13 cellular contexts compared by ENCODE assay signal in genomic region chr20:5947276-5947675, GRCh38. TPM values are rescaled to one million over a fixed set of nuclear protein-coding genes. Genes with fewer than 3 reads are reported as not detected.
DNase-seq lines count a peak whose midpoint lies in the region; ATAC-seq and TF ChIP-seq lines count a peak whose summit lies in the region.
"Had no signal": no experiment of that assay in that cellular context is flagged by ENCODE, and none has a peak within 500 bp of the region (broad histone marks: within the 10 kb centered on the region; RNA-seq: fewer than 3 reads in every experiment).

No MANE protein-coding gene starts in this region.

- H3K9ac ChIP-seq in PC-3 (ENCODE audit: low read length), result peak overlapping the region; percentile 60

- intact Hi-C loops in PC-3 (cut with micrococcal nuclease), result no loop called here

- no peaks in the 10 kb centered on the region for H3K9me2 ChIP-seq in PC-3 (replicated peaks; ENCODE audit: low read length)

- POLR2A ChIA-PET in PC-3 (lab: Charles Lee; ENCODE audit: unreplicated experiment), result no interaction called here

- ATAC-seq in PC-3 (no peak; the same call in 1 of the 2 replicates), HG03521 (IDR thresholded peaks at IDR 0.05; ENCODE audit: unreplicated experiment) (no peak)
- ATAC-seq in effector memory CD8-positive, alpha-beta T cell (replicated peaks), result no peak

- H3K4me1 ChIP-seq in PC-3 (ENCODE audit: insufficient read depth, low read length), result peaks cover 51% of the 10 kb centered on the region

- no peaks in the 10 kb centered on the region for H3K27me3 ChIP-seq in PC-3 (ENCODE audit: low read length)
- H3K27me3 ChIP-seq: ascending aorta, SJSA1, uterus had no signal

- peaks cover 53% of the 10 kb centered on the region for H3K4me1 Mint-ChIP-seq in activated T-cell treated with anti-CD3 and anti-CD28 coated beads, Interleukin-2, amount 50 U/mL, for 24 hours (ENCODE audit: low read depth)
- H3K4me1 Mint-ChIP-seq in effector memory CD8-positive, alpha-beta T cell (ENCODE audit: low read depth in 2 of 2), result peaks cover 30 to 35% of the 10 kb centered on the region in 2 donors

- no TSS peak for BruUV-seq in PC-3 (replicated peaks; lab: Mats Ljungman, UMichigan)

- no peaks in the 10 kb centered on the region for H3K9me3 ChIP-seq in PC-3 (ENCODE audit: low read length)
- H3K9me3 ChIP-seq: ascending aorta, SJSA1, uterus had no signal

- no peaks in the 10 kb centered on the region for H3K27me3 Mint-ChIP-seq in activated T-cell treated with anti-CD3 and anti-CD28 coated beads, Interleukin-2, amount 50 U/mL, for 24 hours
- no peaks in the 10 kb centered on the region for H3K27me3 Mint-ChIP-seq in effector memory CD8-positive, alpha-beta T cell
- H3K27me3 Mint-ChIP-seq: progenitor cell of endocrine pancreas had no signal

- peaks cover 50% of the 10 kb centered on the region for H3K36me3 ChIP-seq in PC-3 (ENCODE audit: low read depth, low read length)
- H3K36me3 ChIP-seq: uterus had no signal

- DNase-seq in activated T-cell treated with anti-CD3 and anti-CD28 coated beads, Interleukin-2, amount 50 U/mL, for 24 hours, result peak; percentile 40
- no peak for DNase-seq in activated T-cell treated with anti-CD3 and anti-CD28 coated beads for 4 hours
- peak; percentile 80 for DNase-seq in PC-3
- no peak for DNase-seq in effector memory CD8-positive, alpha-beta T cell
- peak; percentile 72 for DNase-seq in stimulated activated CD8-positive, alpha-beta memory T cell treated with anti-CD3 and anti-CD28 coated beads, Interleukin-4, amount 100 ng/mL, for 48 hours
- DNase-seq in NCI-H187 treated with DMSO at 0.1 percent for 48 hours (lab: John Stamatoyannopoulos, UW), result no peak
- no peak for DNase-seq in GM03348 (ENCODE audit: low spot score)
- DNase-seq: NCI-H226, uterus had no signal

- H2AFZ ChIP-seq in PC-3 (ENCODE audit: low read length), result no peak overlapping the region

- no peaks in the 10 kb centered on the region for H3K9me3 Mint-ChIP-seq in activated T-cell treated with anti-CD3 and anti-CD28 coated beads, Interleukin-2, amount 50 U/mL, for 24 hours
- H3K9me3 Mint-ChIP-seq in effector memory CD8-positive, alpha-beta T cell, result no peaks in the 10 kb centered on the region

- H3K36me3 Mint-ChIP-seq in activated T-cell treated with anti-CD3 and anti-CD28 coated beads, Interleukin-2, amount 50 U/mL, for 24 hours (ENCODE audit: low read depth), result peaks cover 95% of the 10 kb centered on the region
- H3K36me3 Mint-ChIP-seq in effector memory CD8-positive, alpha-beta T cell (ENCODE audit: insufficient read depth), result peaks cover 47% of the 10 kb centered on the region

- H3K4me2 ChIP-seq in PC-3 (ENCODE audit: low read length), result peak overlapping the region; percentile 16; the same call in 1 of the 2 replicates

- peak overlapping the region; percentile 90 for H3K27ac ChIP-seq in PC-3 (ENCODE audit: low read length)
- H3K27ac ChIP-seq: ascending aorta, SJSA1, uterus had no signal

- H3K79me2 ChIP-seq in PC-3 (ENCODE audit: low read length), result peaks cover 62% of the 10 kb centered on the region

- peaks cover 5% of the 10 kb centered on the region for H3F3A ChIP-seq in PC-3 (ENCODE audit: low read length, unreplicated experiment)

- H3K27ac Mint-ChIP-seq in activated T-cell treated with anti-CD3 and anti-CD28 coated beads, Interleukin-2, amount 50 U/mL, for 24 hours, result peak overlapping the region; percentile 90
- H3K27ac Mint-ChIP-seq in effector memory CD8-positive, alpha-beta T cell, result peak overlapping the region; percentile 71 to 94
- H3K27ac Mint-ChIP-seq: progenitor cell of endocrine pancreas had no signal

- H4K20me1 ChIP-seq in PC-3 (ENCODE audit: low read length), result peaks cover 11% of the 10 kb centered on the region; the same call in 1 of the 2 replicates

- TF ChIP-seq CTCF in PC-3 (conservative IDR thresholded peaks at IDR 0.05; ENCODE audit: low read depth, low read length), result no peak

- H3K4me3 ChIP-seq in PC-3 (ENCODE audit: low read length), result no peak overlapping the region; the same call in 1 of the 2 replicates
- H3K4me3 ChIP-seq: ascending aorta, SJSA1, uterus had no signal

- CTCF ChIA-PET in PC-3 (lab: Charles Lee), result no interaction called here

- peak overlapping the region; percentile 50 for H3K4me3 Mint-ChIP-seq in activated T-cell treated with anti-CD3 and anti-CD28 coated beads, Interleukin-2, amount 50 U/mL, for 24 hours
- H3K4me3 Mint-ChIP-seq in effector memory CD8-positive, alpha-beta T cell, result no peak overlapping the region

RNA-seq across cellular contexts. Expression of gene TRMT6, which starts 3.1 kb away (rescaled TPM):
- 35.4 and 44.0 TPM in 2 replicates for total RNA-seq in PC-3 (2014; rRNA removed)

RNA-seq across cellular contexts. Expression of gene MCM8, which starts 3.2 kb away (rescaled TPM):
- 26.6 and 27.0 TPM in 2 replicates for total RNA-seq in PC-3 (2014; rRNA removed)

RNA-seq across cellular contexts. Expression of gene CHGB, which starts 36.0 kb away (rescaled TPM):
- total RNA-seq in PC-3 (2014; rRNA removed), result not detected in 2 replicates
- total RNA-seq: SJSA1 had no signal

RNA-seq across cellular contexts. Expression of gene CRLS1, which starts 58.6 kb away (rescaled TPM):
- 50.7 and 52.2 TPM in 2 replicates for total RNA-seq in PC-3 (2014; rRNA removed)

Comparison
In these comparisons a context has a peak if more than half of its experiments do, and no peak if none do; other contexts are left out.
1. DNase-seq: peak in activated T-cell treated with anti-CD3 and anti-CD28 coated beads, Interleukin-2, amount 50 U/mL, for 24 hours (single experiment), PC-3 (single experiment) and stimulated activated CD8-positive, alpha-beta memory T cell treated with anti-CD3 and anti-CD28 coated beads, Interleukin-4, amount 100 ng/mL, for 48 hours (single experiment); none in activated T-cell treated with anti-CD3 and anti-CD28 coated beads for 4 hours (single experiment), effector memory CD8-positive, alpha-beta T cell (0 of 3), NCI-H187 treated with DMSO at 0.1 percent for 48 hours (single experiment) and GM03348 (single experiment).